8 cellular contexts compared by ENCODE assay signal in the genomic region with DNA sequence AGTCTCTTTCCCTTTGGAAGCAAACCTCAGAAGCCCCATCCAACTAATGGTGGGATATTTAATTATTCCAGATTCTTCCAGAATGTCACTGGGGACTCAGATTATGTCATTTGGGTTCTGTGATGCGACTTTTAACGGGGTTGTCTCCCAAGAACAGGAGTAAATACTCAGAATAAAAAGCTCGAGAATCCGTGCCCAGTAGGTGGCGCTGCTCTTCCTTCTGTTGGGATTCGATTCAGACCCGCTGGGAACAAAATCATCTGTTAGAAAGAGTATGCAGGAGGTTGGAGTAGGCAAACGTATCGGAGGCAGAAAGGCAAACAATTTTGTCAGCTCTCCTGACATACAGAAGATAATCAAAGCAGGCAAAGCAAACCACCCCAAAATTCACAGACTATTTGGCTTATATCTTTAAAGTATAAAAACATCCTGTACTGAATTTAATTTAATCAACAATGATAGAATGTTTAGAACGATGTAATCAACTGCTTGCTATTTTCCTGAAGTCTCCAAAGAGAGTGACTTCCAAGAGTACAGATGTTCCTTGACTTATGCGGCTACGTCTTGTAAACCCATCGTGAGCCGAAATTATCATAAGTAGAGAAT.
DNase-seq lines count a peak whose midpoint lies in the region; ATAC-seq lines count a peak whose summit lies in the region.

No MANE protein-coding gene starts in this region.

- DNase-seq in GDM1 (lab: John Stamatoyannopoulos, UW) (peak; percentile 33), NCI-H526 treated with DMSO at 0.1 percent for 48 hours (lab: John Stamatoyannopoulos, UW) (peak; percentile 82), lung microvascular endothelial cell (ENCODE audit: low read depth in 2 of 2) (peak; percentile 89 to 91)
- peak; percentile 50 to 60 for DNase-seq in activated CD4-positive, alpha-beta T cell treated with anti-CD3 and anti-CD28 coated beads, Interleukin-2, amount 50 U/mL, for 4 hours
- peak; percentile 11 for DNase-seq in effector CD8-positive, alpha-beta T cell (lab: John Stamatoyannopoulos, UW)
- DNase-seq in stimulated activated CD8-positive, alpha-beta memory T cell treated with anti-CD3 and anti-CD28 coated beads, Interleukin-12 subunit alpha, Interleukin-12 subunit beta, amount 100 ng/mL, for 4 hours (ENCODE audit: low read depth): peak; percentile 19

- peak; percentile 66 for ATAC-seq in HG03439 (IDR thresholded peaks at IDR 0.05; ENCODE audit: unreplicated experiment)
- ATAC-seq in GM18519 (IDR thresholded peaks at IDR 0.05; ENCODE audit: low FRiP score, unreplicated experiment): no peak

Comparison
In these comparisons a context has a peak if more than half of its experiments do, and no peak if none do; other contexts are left out.
1. DNase-seq: peak in every context shown above with its lines; median percentile 90 in lung microvascular endothelial cell; 82 in NCI-H526 treated with DMSO at 0.1 percent for 48 hours; 55 in activated CD4-positive, alpha-beta T cell treated with anti-CD3 and anti-CD28 coated beads, Interleukin-2, amount 50 U/mL, for 4 hours; 33 in GDM1; 19 in stimulated activated CD8-positive, alpha-beta memory T cell treated with anti-CD3 and anti-CD28 coated beads, Interleukin-12 subunit alpha, Interleukin-12 subunit beta, amount 100 ng/mL, for 4 hours; 11 in effector CD8-positive, alpha-beta T cell.